ENCODE assay signal across 1 cellular context in genomic region chr14:56555921-56556570, GRCh38.
TF ChIP-seq lines count a peak whose summit lies in the region.

No MANE protein-coding gene starts in this region.

TF ChIP-seq in K562, 482 proteins besides CTCF, POLR2A, EP300 and RAD21 (continued from another document and continues in another):
- TF ChIP-seq ZNF407 (IDR thresholded peaks at IDR 0.05; ENCODE audit: low read depth) (no peak), ZSCAN32 (CRISPR knock-in tag; IDR thresholded peaks at IDR 0.05) (peak; percentile 48; the same call in 1 of the 2 replicates), CCAR2 (IDR thresholded peaks at IDR 0.05; ENCODE audit: low read depth, low read length) (no peak), TAL1 (IDR thresholded peaks at IDR 0.05) (no peak), KAT7 (CRISPR knock-in tag; IDR thresholded peaks at IDR 0.05; ENCODE audit: borderline replicate concordance) (no peak), ZNF395 (CRISPR knock-in tag; IDR thresholded peaks at IDR 0.05) (no peak), KAT2B (IDR thresholded peaks at IDR 0.05; ENCODE audit: low read depth, low read length) (no peak), TBP (optimal IDR thresholded peaks at IDR 0.05; ENCODE audit: low read depth, low read length) (no peak), HOMEZ (CRISPR knock-in tag; IDR thresholded peaks at IDR 0.05) (no peak), ZNF217 (CRISPR knock-in tag; IDR thresholded peaks at IDR 0.05) (no peak), TBL1XR1 (IDR thresholded peaks at IDR 0.05; ENCODE audit: low read length in 2 of 2) (no peak), THRB (CRISPR knock-in tag; conservative IDR thresholded peaks at IDR 0.05) (no peak), GATAD2B (IDR thresholded peaks at IDR 0.05; ENCODE audit: borderline replicate concordance) (no peak), ZNF24 (IDR thresholded peaks at IDR 0.05) (no peak), ZNF780A (CRISPR knock-in tag; IDR thresholded peaks at IDR 0.05) (no peak), CTBP1 (IDR thresholded peaks at IDR 0.05; ENCODE audit: borderline replicate concordance) (peak; percentile 42; the same call in 1 of the 2 replicates), ARID4B (CRISPR knock-in tag; IDR thresholded peaks at IDR 0.05) (no peak), NR1H2 (CRISPR knock-in tag; IDR thresholded peaks at IDR 0.05) (no peak), PRDM10 (IDR thresholded peaks at IDR 0.05; ENCODE audit: partially characterized antibody) (no peak), E2F8 (IDR thresholded peaks at IDR 0.05; ENCODE audit: low read depth, partially characterized antibody) (no peak), ZNF224 (CRISPR knock-in tag; IDR thresholded peaks at IDR 0.05) (no peak), TGIF2 (CRISPR knock-in tag; IDR thresholded peaks at IDR 0.05) (no peak), SETDB1 (IDR thresholded peaks at IDR 0.05; ENCODE audit: low read length) (no peak), SUPT5H (IDR thresholded peaks at IDR 0.05) (no peak), ZNF707 (CRISPR knock-in tag; conservative IDR thresholded peaks at IDR 0.05) (no peak), ZNF354B (CRISPR knock-in tag; IDR thresholded peaks at IDR 0.05) (no peak), NFRKB (IDR thresholded peaks at IDR 0.05; ENCODE audit: low read depth) (no peak)
